Comparison of ENCODE assay signal across 1 cellular context in genomic region chr20:32543570-32544259, GRCh38.
TF ChIP-seq lines count a peak whose summit lies in the region.

No MANE protein-coding gene starts in this region.

TF ChIP-seq in HepG2, 621 proteins besides CTCF, POLR2A, EP300 and RAD21 (continued from another document and continues in another):
- peak; percentile 98 for TF ChIP-seq RERE (CRISPR knock-in tag; IDR thresholded peaks at IDR 0.05; ENCODE audit: low read depth)
- TF ChIP-seq CAMTA2 (CRISPR knock-in tag; IDR thresholded peaks at IDR 0.05; ENCODE audit: borderline replicate concordance) = peak; percentile 95
- no peak; the same call in 1 of the 2 replicates for TF ChIP-seq ZNF512 (CRISPR knock-in tag; IDR thresholded peaks at IDR 0.05)
- TF ChIP-seq ZNF619 (CRISPR knock-in tag; IDR thresholded peaks at IDR 0.05) = no peak; the same call in 1 of the 2 replicates
- TF ChIP-seq ZNF143 (CRISPR knock-in tag; IDR thresholded peaks at IDR 0.05) = peak; percentile 66; the same call in 1 of the 2 replicates
- peak; percentile 99 for TF ChIP-seq ZNF724P (CRISPR knock-in tag; IDR thresholded peaks at IDR 0.05; ENCODE audit: borderline replicate concordance)
- TF ChIP-seq ELF1 (CRISPR knock-in tag; IDR thresholded peaks at IDR 0.05) = peak; percentile 65
- no peak for TF ChIP-seq DZIP1 (CRISPR knock-in tag; IDR thresholded peaks at IDR 0.05)
- TF ChIP-seq MED1 (CRISPR knock-in tag; IDR thresholded peaks at IDR 0.05) = peak; percentile 99
- no peak for TF ChIP-seq SETDB1 (CRISPR knock-in tag; IDR thresholded peaks at IDR 0.05; ENCODE audit: borderline replicate concordance)
- peak; percentile 17; the same call in 1 of the 2 replicates for TF ChIP-seq SRF (IDR thresholded peaks at IDR 0.05; ENCODE audit: low read depth, low read length)
- no peak for TF ChIP-seq ZNF10 (CRISPR knock-in tag; IDR thresholded peaks at IDR 0.05; ENCODE audit: borderline replicate concordance, low read depth)
- TF ChIP-seq NFAT5 (CRISPR knock-in tag; IDR thresholded peaks at IDR 0.05) = peak; percentile 81; the same call in 1 of the 2 replicates
- TF ChIP-seq ZBTB42 (CRISPR knock-in tag; IDR thresholded peaks at IDR 0.05) = peak; percentile 89; the same call in 1 of the 2 replicates
- TF ChIP-seq ZBTB43 (CRISPR knock-in tag; conservative IDR thresholded peaks at IDR 0.05) = peak; percentile 98
- peak; percentile 95 for TF ChIP-seq PPARG (CRISPR knock-in tag; conservative IDR thresholded peaks at IDR 0.05)
- TF ChIP-seq ZNF605 (CRISPR knock-in tag; IDR thresholded peaks at IDR 0.05) = peak; percentile 98
- no peak for TF ChIP-seq GLMP (CRISPR knock-in tag; IDR thresholded peaks at IDR 0.05; ENCODE audit: borderline replicate concordance)
- no peak for TF ChIP-seq ZNF550 (CRISPR knock-in tag; IDR thresholded peaks at IDR 0.05; ENCODE audit: borderline replicate concordance)
- TF ChIP-seq MTA3 (CRISPR knock-in tag; IDR thresholded peaks at IDR 0.05) = no peak
- TF ChIP-seq ZNF484 (CRISPR knock-in tag; IDR thresholded peaks at IDR 0.05; ENCODE audit: borderline replicate concordance, low read depth) = no peak
- TF ChIP-seq HNRNPH1 (optimal IDR thresholded peaks at IDR 0.05; ENCODE audit: low read depth, low read length) = no peak
- peak; percentile 95 for TF ChIP-seq THAP9 (CRISPR knock-in tag; IDR thresholded peaks at IDR 0.05; ENCODE audit: borderline replicate concordance)
- no peak for TF ChIP-seq ZBTB1 (CRISPR knock-in tag; IDR thresholded peaks at IDR 0.05; ENCODE audit: borderline replicate concordance)
- TF ChIP-seq YEATS4 (CRISPR knock-in tag; IDR thresholded peaks at IDR 0.05; ENCODE audit: borderline replicate concordance) = peak; percentile 95
- TF ChIP-seq EHMT2 (IDR thresholded peaks at IDR 0.05; ENCODE audit: borderline replicate concordance, low read depth, low read length) = no peak; the same call in 1 of the 2 replicates
- TF ChIP-seq MAF1 (CRISPR knock-in tag; IDR thresholded peaks at IDR 0.05; ENCODE audit: borderline replicate concordance) = 0 out of 2 replicates have a peak, but pooled peaks have one; percentile 76
- TF ChIP-seq CBX1 (IDR thresholded peaks at IDR 0.05; ENCODE audit: low read depth) = peak; percentile 98
- TF ChIP-seq ZNF83 (CRISPR knock-in tag; IDR thresholded peaks at IDR 0.05; ENCODE audit: borderline replicate concordance) = peak; percentile 97
- TF ChIP-seq NFE2L1 (CRISPR knock-in tag; IDR thresholded peaks at IDR 0.05; ENCODE audit: borderline replicate concordance) = no peak
- TF ChIP-seq REPIN1 (CRISPR knock-in tag; IDR thresholded peaks at IDR 0.05; ENCODE audit: borderline replicate concordance, low read depth) = peak; percentile 94
- peak; percentile 87; the same call in 1 of the 2 replicates for TF ChIP-seq ZNF3 (CRISPR knock-in tag; IDR thresholded peaks at IDR 0.05)
- TF ChIP-seq GMEB1 (CRISPR knock-in tag; IDR thresholded peaks at IDR 0.05; ENCODE audit: borderline replicate concordance) = peak; percentile 80
